In genomic region chr10:56823849-56824248, GRCh38 we compare ENCODE assay signal across 8 cellular contexts.
DNase-seq lines count a peak whose midpoint lies in the region; ATAC-seq, FAIRE-seq and TF ChIP-seq lines count a peak whose summit lies in the region.

No MANE protein-coding gene starts in this region.

- no peaks in the 10 kb centered on the region for H3K79me2 ChIP-seq in K562 (ENCODE audit: control insufficient read depth, insufficient read depth, low read length)

- peak; percentile 71 for ATAC-seq in GM19397 (IDR thresholded peaks at IDR 0.05; ENCODE audit: unreplicated experiment)
- peak; percentile 82 for ATAC-seq in HG03565 (IDR thresholded peaks at IDR 0.05; ENCODE audit: unreplicated experiment)
- no peak for ATAC-seq in K562
- ATAC-seq in psoas muscle: no peak

- no peak for TF ChIP-seq EP300 in K562 (IDR thresholded peaks at IDR 0.05; ENCODE audit: low read length)

- H2AFZ ChIP-seq in K562 (ENCODE audit: low read depth, low read length): no peak overlapping the region

- CTCF ChIA-PET in A673 (lab: Charles Lee): no interaction called here
- CTCF ChIA-PET in K562 (lab: Yijun Ruan, JAX; ENCODE audit: low intra/inter-chr PET ratio): interaction anchor here (0.6 kb wide), 1 partner anchor 35 kb away, joined by 3 read pairs; no protein-coding TSS in a partner anchor

- peak in 1 of 2 experiments; percentile 28; a peak in 2 of 4 replicates for TF ChIP-seq RAD21 in K562 (CRISPR knock-in tag; conservative IDR thresholded peaks at IDR 0.05 in 1 of 2, IDR thresholded peaks at IDR 0.05 in 1 of 2)

- no peaks in the 10 kb centered on the region for H4K20me1 ChIP-seq in K562 (replicated peaks; ENCODE audit: control insufficient read depth, insufficient read depth, low read length)

- H3K36me3 ChIP-seq in A673 (ENCODE audit: insufficient read depth, low read length, poor library complexity, severe bottlenecking): no peaks in the 10 kb centered on the region
- no peaks in the 10 kb centered on the region for H3K36me3 ChIP-seq in K562 (ENCODE audit: control insufficient read depth, insufficient read depth, low read length)
- no peaks in the 10 kb centered on the region for H3K36me3 ChIP-seq in psoas muscle (ENCODE audit: insufficient read depth in 1 of 2, low read depth in 1 of 2)

- TF ChIP-seq CTCF in A673 (conservative IDR thresholded peaks at IDR 0.05; ENCODE audit: low read depth, low read length) (peak; percentile 29; the same call in 1 of the 2 replicates), K562 (IDR thresholded peaks at IDR 0.05 in 2 of 3, conservative IDR thresholded peaks at IDR 0.05 in 1 of 3; ENCODE audit: insufficient read depth in 2 of 3, low read depth in 1 of 3, low read length in 3 of 3) (peak in 2 of 3 experiments; percentile 40 to 42; a peak in 4 of 6 replicates), psoas muscle (IDR thresholded peaks at IDR 0.05) (no peak)

- TF ChIP-seq POLR2A in K562 (conservative IDR thresholded peaks at IDR 0.05): no peak

- intact Hi-C loops in A673 (cut with micrococcal nuclease; ENCODE audit: unreplicated experiment) (no loop called here), K562 (cut with micrococcal nuclease) (no loop called here), psoas muscle (cut with DNase I) (no loop called here)

- WGBS in K562 (ENCODE audit: insufficient coverage, low coverage, missing lambda C conversion rate): 10% methylated on average over 1 of the region's 1 CpG
- 38 to 44% (median 41%) methylated on average over 1 of the region's 1 CpG for WGBS in psoas muscle, 3 donors

- no TSS peak for BruUV-seq in A673 (replicated peaks; lab: Mats Ljungman, UMichigan)
- no TSS peak for BruUV-seq in K562 (replicated peaks; lab: Mats Ljungman, UMichigan)

- FAIRE-seq in K562 (lab: Jason Lieb, UNC): no peak

- H3K9me1 ChIP-seq in K562 (ENCODE audit: control insufficient read depth, insufficient read depth, low read length): no peaks in the 10 kb centered on the region

- no peaks in the 10 kb centered on the region for H3K4me1 ChIP-seq in A673 (ENCODE audit: insufficient read depth, low read length, poor library complexity, severe bottlenecking)
- H3K4me1 ChIP-seq in K562 (replicated peaks in 1 of 2; ENCODE audit: control insufficient read depth in 2 of 2, insufficient read depth in 2 of 2, low read length in 2 of 2): no peaks in the 10 kb centered on the region
- no peaks in the 10 kb centered on the region for H3K4me1 ChIP-seq in psoas muscle

- no peak overlapping the region for H3K9ac ChIP-seq in K562 (ENCODE audit: insufficient read depth in 1 of 2, low read depth in 2 of 2, low read length in 2 of 2)

- DNase-seq in A673 (ENCODE audit: low spot score) (no peak), K562 (ENCODE audit: extremely low read depth in 1 of 4, low spot score in 3 of 4) (peak in 2 of 4 experiments; percentile 3 to 11), psoas muscle (no peak), GM19240 (ENCODE audit: insufficient read length, low spot score) (no peak), NCI-H345 treated with DMSO at 0.1 percent for 48 hours (lab: John Stamatoyannopoulos, UW; ENCODE audit: unreplicated experiment) (no peak)
- no peak for DNase-seq in activated CD4-positive, alpha-beta T cell treated with anti-CD3 and anti-CD28 coated beads, Interleukin-2, amount 50 U/mL, for 1 hour

- H3K27ac ChIP-seq in A673 (ENCODE audit: low read depth, low read length, poor library complexity, severe bottlenecking): no peak overlapping the region
- no peak overlapping the region for H3K27ac ChIP-seq in K562 (ENCODE audit: extremely low read depth, low read depth, low read length)
- no peak overlapping the region for H3K27ac ChIP-seq in psoas muscle

- H3K4me2 ChIP-seq in K562 (ENCODE audit: insufficient read depth, low read length): no peak overlapping the region

- H3K4me3 ChIP-seq in A673 (ENCODE audit: low read depth, low read length, poor library complexity, severe bottlenecking) (no peak overlapping the region), K562 (no peak overlapping the region), psoas muscle (no peak overlapping the region)

- POLR2A ChIA-PET in A673 (lab: Charles Lee; ENCODE audit: low non-redundant PET): no interaction called here
- POLR2A ChIA-PET in K562 (lab: Yijun Ruan, JAX): no interaction called here

- in situ Hi-C loops in K562 (cut with MboI): no loop called here

- peaks cover 18% of the 10 kb centered on the region for H3K9me3 ChIP-seq in A673 (ENCODE audit: low read depth, low read length, poor library complexity, severe bottlenecking)
- no peaks in the 10 kb centered on the region; the same call in 1 of the 2 replicates for H3K9me3 ChIP-seq in K562 (replicated peaks; ENCODE audit: control insufficient read depth, insufficient read depth, low read depth, low read length)
- peaks cover 5% of the 10 kb centered on the region for H3K9me3 ChIP-seq in psoas muscle

- H3K27me3 ChIP-seq in A673 (replicated peaks; ENCODE audit: insufficient read depth, low read depth, low read length, poor library complexity) (no peaks in the 10 kb centered on the region), K562 (ENCODE audit: control insufficient read depth in 2 of 2, insufficient read depth in 2 of 2, low read length in 2 of 2) (no peaks in the 10 kb centered on the region), psoas muscle (ENCODE audit: insufficient read depth in 3 of 3, low read length in 2 of 3) (no peaks in the 10 kb centered on the region)

TF ChIP-seq in K562, 482 proteins besides CTCF, POLR2A, EP300 and RAD21 (continues in another document):
- TF ChIP-seq SIRT6 (IDR thresholded peaks at IDR 0.05; ENCODE audit: low read depth, low read length): no peak
- TF ChIP-seq ETV6 (IDR thresholded peaks at IDR 0.05; ENCODE audit: borderline replicate concordance in 1 of 2, low read depth in 2 of 2, low read length in 1 of 2): no peak
- TF ChIP-seq ETV6 (CRISPR knock-in tag; IDR thresholded peaks at IDR 0.05; ENCODE audit: borderline replicate concordance): no peak
- no peak for TF ChIP-seq L3MBTL2 (IDR thresholded peaks at IDR 0.05)
- TF ChIP-seq ZNF3 (CRISPR knock-in tag; IDR thresholded peaks at IDR 0.05): no peak
- no peak for TF ChIP-seq ZNF398 (CRISPR knock-in tag; IDR thresholded peaks at IDR 0.05)
- TF ChIP-seq ZNF77 (CRISPR knock-in tag; IDR thresholded peaks at IDR 0.05): no peak
- TF ChIP-seq TGIF2 (CRISPR knock-in tag; IDR thresholded peaks at IDR 0.05): no peak
- no peak for TF ChIP-seq NR1H2 (CRISPR knock-in tag; IDR thresholded peaks at IDR 0.05)
- TF ChIP-seq ZFP1 (CRISPR knock-in tag; IDR thresholded peaks at IDR 0.05): no peak
- TF ChIP-seq ARID2 (IDR thresholded peaks at IDR 0.05): no peak
- TF ChIP-seq ATF6 (CRISPR knock-in tag; IDR thresholded peaks at IDR 0.05): no peak

Comparison
In these comparisons a context has a peak if more than half of its experiments do, and no peak if none do; other contexts are left out.
1. ATAC-seq: peak in GM19397 (single experiment) and HG03565 (single experiment); none in K562 (single experiment) and psoas muscle (0 of 4).